Comparison of ENCODE assay signal across 25 cellular contexts in the genomic region with DNA sequence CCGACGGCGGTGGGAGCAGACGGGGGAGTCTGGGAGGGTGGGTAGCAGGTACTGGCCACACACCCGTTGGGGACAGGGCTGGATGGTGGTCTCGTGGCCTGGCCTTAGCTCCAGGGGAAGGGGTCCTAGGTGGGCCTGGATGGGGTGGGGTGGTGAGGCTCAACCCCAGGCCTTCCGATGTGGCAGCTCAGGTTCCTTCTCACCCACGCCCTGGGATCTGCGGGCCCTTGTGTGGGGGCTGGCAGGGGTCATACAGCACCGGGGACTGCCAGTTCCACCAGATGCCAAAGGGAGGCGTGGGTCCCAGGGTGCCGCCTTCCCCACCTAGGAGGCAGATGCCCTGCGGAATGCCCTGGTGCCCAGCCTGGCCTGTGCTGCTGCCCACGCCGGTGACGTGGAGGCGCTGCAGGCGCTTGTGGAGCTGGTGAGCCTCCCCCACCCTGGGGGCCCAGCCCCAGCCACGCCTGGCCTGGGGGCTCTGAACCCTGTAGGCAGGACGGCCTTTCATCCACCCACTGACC. TPM values are rescaled to one million over a fixed set of nuclear protein-coding genes. Genes with fewer than 3 reads are reported as not detected.
DNase-seq lines count a peak whose midpoint lies in the region; ATAC-seq, FAIRE-seq and TF ChIP-seq lines count a peak whose summit lies in the region.
"Had no signal": no experiment of that assay in that cellular context is flagged by ENCODE, and none has a peak within 500 bp of the region (broad histone marks: within the 10 kb centered on the region; RNA-seq: fewer than 3 reads in every experiment).

No MANE protein-coding gene starts in this region.

- TF ChIP-seq CTCF in H9 (conservative IDR thresholded peaks at IDR 0.05), result no peak
- no peak for TF ChIP-seq CTCF in WTC11 (IDR thresholded peaks at IDR 0.05)
- no peak for TF ChIP-seq CTCF in spleen (IDR thresholded peaks at IDR 0.05 in 8 of 11, conservative IDR thresholded peaks at IDR 0.05 in 3 of 11)

- TF ChIP-seq POLR2A in spleen (IDR thresholded peaks at IDR 0.05), result no peak
- no peak for TF ChIP-seq POLR2A in GM12892 (IDR thresholded peaks at IDR 0.05; ENCODE audit: low read depth, low read length)

- no peak overlapping the region for H2BK15ac ChIP-seq in H9 (ENCODE audit: low read depth, low read length)

- no peak overlapping the region for H3K23ac ChIP-seq in H9 (ENCODE audit: insufficient read length, low read depth, low read length)

- no peak overlapping the region for H2BK120ac ChIP-seq in H9 (ENCODE audit: low read depth, low read length, poor library complexity, severe bottlenecking)

- H2BK5ac ChIP-seq in H9 (ENCODE audit: insufficient read length, low read length), result no peak overlapping the region

- no peaks in the 10 kb centered on the region for H3K9me3 ChIP-seq in H9 (ENCODE audit: control insufficient read depth, low read depth, low read length)
- H3K9me3 ChIP-seq in right cardiac atrium (ENCODE audit: control insufficient read depth, low read length), result no peaks in the 10 kb centered on the region
- H3K9me3 ChIP-seq in spleen, result no peaks in the 10 kb centered on the region
- H3K9me3 ChIP-seq: testis had no signal

- intact Hi-C loops in right cardiac atrium (cut with DNase I) (no loop called here), spleen (cut with DNase I; ENCODE audit: low total_unique reads) (no loop called here)

- H4K20me1 ChIP-seq in H9 (ENCODE audit: control insufficient read depth, insufficient read depth, insufficient read length), result no peaks in the 10 kb centered on the region

- peak; percentile 21 for DNase-seq in H9
- peak; percentile 7 for DNase-seq in WTC11 (ENCODE audit: low spot score)
- peak; percentile 10 to 46 (median 37) for DNase-seq in right cardiac atrium
- peak; percentile 57 for DNase-seq in spleen
- no peak for DNase-seq in NCI-H345 (lab: John Stamatoyannopoulos, UW)
- no peak for DNase-seq in GM12892 (ENCODE audit: insufficient read length)
- no peak for DNase-seq in anterior cingulate cortex (lab: John Stamatoyannopoulos, UW)
- DNase-seq: activated CD4-positive, alpha-beta memory T cell treated with anti-CD3 and anti-CD28 coated beads for 36 hours; activated CD8-positive, alpha-beta memory T cell treated with anti-CD3 and anti-CD28 coated beads, Interleukin-2, amount 50 U/mL, for 48 hours; brain microvascular endothelial cell; CD4-positive, CD25-positive, alpha-beta regulatory T cell; KBM-7; MM.1S; NCI-H1417 treated with DMSO at 0.1 percent for 48 hours; NCI-H446; occipital lobe; testis had no signal

- no peaks in the 10 kb centered on the region; the same call in 1 of the 2 replicates for H3K4me1 ChIP-seq in H9 (ENCODE audit: insufficient read depth, low read length)
- H3K4me1 ChIP-seq in right cardiac atrium (ENCODE audit: control insufficient read depth, insufficient read depth, low read length), result no peaks in the 10 kb centered on the region
- no peaks in the 10 kb centered on the region for H3K4me1 ChIP-seq in spleen
- H3K4me1 ChIP-seq: testis had no signal

- no peaks in the 10 kb centered on the region for H3K27me3 Mint-ChIP-seq in H9 (ENCODE audit: low read depth)
- H3K27me3 Mint-ChIP-seq in WTC11 (ENCODE audit: low read depth), result no peaks in the 10 kb centered on the region
- H3K27me3 Mint-ChIP-seq: activated T-helper 17 cell treated with anti-CD3 and anti-CD28 coated beads, Interleukin-2, amount 50 U/mL, for 72 hours; CD4-positive, CD25-positive, alpha-beta regulatory T cell had no signal

- H3K79me2 ChIP-seq in H9 (ENCODE audit: insufficient read depth, low read length), result no peaks in the 10 kb centered on the region

- no peak overlapping the region for H3K18ac ChIP-seq in H9 (ENCODE audit: insufficient read length, low read depth, low read length)

- no peak overlapping the region for H3K4me2 ChIP-seq in H9 (ENCODE audit: insufficient read depth, insufficient read length, low read length)

- H3K56ac ChIP-seq in H9 (ENCODE audit: insufficient read length, low read depth, low read length), result no peak overlapping the region

- no peak for FAIRE-seq in GM12892 (lab: Jason Lieb, UNC)
- FAIRE-seq: colon, H54, islet of Langerhans had no signal

- H4K91ac ChIP-seq in H9 (ENCODE audit: insufficient read length, low read depth, low read length), result no peak overlapping the region

- no peaks in the 10 kb centered on the region for H3K79me1 ChIP-seq in H9 (ENCODE audit: insufficient read depth, low read depth, low read length, poor library complexity, severe bottlenecking)

- H3K36me3 Mint-ChIP-seq in H9 (ENCODE audit: insufficient read depth in 1 of 3, low read depth in 3 of 3) (no peaks in the 10 kb centered on the region), WTC11 (no peaks in the 10 kb centered on the region)
- H3K36me3 Mint-ChIP-seq: activated CD4-positive, alpha-beta memory T cell treated with anti-CD3 and anti-CD28 coated beads for 36 hours; CD4-positive, CD25-positive, alpha-beta regulatory T cell; stimulated activated memory B cell treated with anti-CD40 and anti-IgM and Interleukin-4, amounts not matched to agents 10 μg/mL and 1 μg/mL and 100 μg/mL, for 72 hours had no signal

- H3T11ph ChIP-seq in H9 (ENCODE audit: low read length), result no peak overlapping the region

- H3K4me3 Mint-ChIP-seq in H9, result no peak overlapping the region
- no peak overlapping the region for H3K4me3 Mint-ChIP-seq in WTC11
- H3K4me3 Mint-ChIP-seq: activated CD4-positive, alpha-beta memory T cell treated with anti-CD3 and anti-CD28 coated beads for 36 hours; activated T-helper 17 cell treated with anti-CD3 and anti-CD28 coated beads, Interleukin-2, amount 50 U/mL, for 72 hours; CD4-positive, CD25-positive, alpha-beta regulatory T cell; stimulated activated memory B cell treated with anti-CD40 and anti-IgM and Interleukin-4, amounts not matched to agents 10 μg/mL and 1 μg/mL and 100 μg/mL, for 72 hours; T-helper 2 cell treated with Interferon-gamma antibody and Interleukin-4, amounts not matched to agents 5 μg/mL and 100 μg/mL, for 36 hours had no signal

- no peak overlapping the region for H3K27ac Mint-ChIP-seq in H9
- no peak overlapping the region for H3K27ac Mint-ChIP-seq in WTC11
- H3K27ac Mint-ChIP-seq: activated CD4-positive, alpha-beta memory T cell treated with anti-CD3 and anti-CD28 coated beads for 36 hours; activated T-helper 17 cell treated with anti-CD3 and anti-CD28 coated beads, Interleukin-2, amount 50 U/mL, for 72 hours; CD4-positive, CD25-positive, alpha-beta regulatory T cell; stimulated activated memory B cell treated with anti-CD40 and anti-IgM and Interleukin-4, amounts not matched to agents 10 μg/mL and 1 μg/mL and 100 μg/mL, for 72 hours; T-helper 2 cell treated with Interferon-gamma antibody and Interleukin-4, amounts not matched to agents 5 μg/mL and 100 μg/mL, for 36 hours had no signal

- no peaks in the 10 kb centered on the region for H3K23me2 ChIP-seq in H9 (ENCODE audit: insufficient read length, low read depth, low read length, poor library complexity, severe bottlenecking)

- no peak overlapping the region for H2BK12ac ChIP-seq in H9 (ENCODE audit: insufficient read length, low read depth, low read length)

- no peak overlapping the region; the same call in 1 of the 2 replicates for H3K14ac ChIP-seq in H9 (ENCODE audit: insufficient read depth, low read length)

- no peaks in the 10 kb centered on the region; a peak in 1 of 5 replicates for H3K9me3 Mint-ChIP-seq in H9
- H3K9me3 Mint-ChIP-seq in WTC11, result no peaks in the 10 kb centered on the region
- H3K9me3 Mint-ChIP-seq: activated CD4-positive, alpha-beta memory T cell treated with anti-CD3 and anti-CD28 coated beads for 36 hours; activated T-helper 17 cell treated with anti-CD3 and anti-CD28 coated beads, Interleukin-2, amount 50 U/mL, for 72 hours; CD4-positive, CD25-positive, alpha-beta regulatory T cell; stimulated activated memory B cell treated with anti-CD40 and anti-IgM and Interleukin-4, amounts not matched to agents 10 μg/mL and 1 μg/mL and 100 μg/mL, for 72 hours; T-helper 2 cell treated with Interferon-gamma antibody and Interleukin-4, amounts not matched to agents 5 μg/mL and 100 μg/mL, for 36 hours had no signal

- WGBS in H9 (ENCODE audit: extremely low coverage, insufficient read length, low lambda C conversion rate), result no CpG with 5 or more reads among the region's 20 CpGs
- 88% methylated on average over 20 of the region's 20 CpGs for WGBS in right cardiac atrium
- WGBS in spleen, 5 donors, result 87 to 95% (median 89%) methylated on average over 7 to 20 of the region's 20 CpGs

- CTCF ChIA-PET in WTC11 (lab: Charles Lee), result interaction anchor here (2.2 to 6.5 kb wide), 2 partner anchors 9 to 13 kb away, joined by 7 to 44 read pairs; no protein-coding TSS in a partner anchor

- no peak overlapping the region for H2AFZ ChIP-seq in H9 (ENCODE audit: low read length)

- H3K27me3 ChIP-seq in H9 (ENCODE audit: insufficient read depth, low read length) (no peaks in the 10 kb centered on the region), right cardiac atrium (ENCODE audit: control insufficient read depth, insufficient read depth) (no peaks in the 10 kb centered on the region), spleen (replicated peaks in 1 of 7) (peaks cover 0 to 44% (median 0%) of the 10 kb centered on the region in 7 donors)
- H3K27me3 ChIP-seq: brain microvascular endothelial cell, testis had no signal

- H3K4ac ChIP-seq in H9 (ENCODE audit: low read depth, low read length), result no peak overlapping the region

- H4K5ac ChIP-seq in H9 (ENCODE audit: insufficient read length, low read depth, low read length), result no peak overlapping the region

- no peak overlapping the region for H2AK5ac ChIP-seq in H9 (ENCODE audit: insufficient read length, low read length)

- H3K4me3 ChIP-seq in right cardiac atrium (ENCODE audit: low read length), result no peak overlapping the region
- H3K4me3 ChIP-seq in spleen, result no peak overlapping the region
- H3K4me3 ChIP-seq: testis had no signal

- H3K9ac ChIP-seq in H9 (ENCODE audit: extremely low read depth, insufficient read length, low read length), result no peak overlapping the region

- ATAC-seq in WTC11 (no peak), right cardiac atrium (no peak)
- ATAC-seq: activated T-helper 17 cell treated with anti-CD3 and anti-CD28 coated beads, Interleukin-2, amount 50 U/mL, for 72 hours; stimulated activated memory B cell treated with anti-CD40 and anti-IgM and Interleukin-4, amounts not matched to agents 10 μg/mL and 1 μg/mL and 100 μg/mL, for 72 hours had no signal

- no peak overlapping the region for H2BK20ac ChIP-seq in H9 (ENCODE audit: low read depth, low read length, poor library complexity, severe bottlenecking)

- H4K8ac ChIP-seq in H9 (replicated peaks; ENCODE audit: insufficient read length, low read depth, low read length), result no peak overlapping the region

- POLR2A ChIA-PET in WTC11 (lab: Charles Lee), result no interaction called here

- H3K4me1 Mint-ChIP-seq in H9 (peaks cover 2 to 14% of the 10 kb centered on the region in 2 experiments; a peak in 3 of 4 replicates), WTC11 (peaks cover 2% of the 10 kb centered on the region; the same call in 1 of the 2 replicates)
- H3K4me1 Mint-ChIP-seq: activated T-helper 17 cell treated with anti-CD3 and anti-CD28 coated beads, Interleukin-2, amount 50 U/mL, for 72 hours; CD4-positive, CD25-positive, alpha-beta regulatory T cell; stimulated activated memory B cell treated with anti-CD40 and anti-IgM and Interleukin-4, amounts not matched to agents 10 μg/mL and 1 μg/mL and 100 μg/mL, for 72 hours had no signal

- no peak overlapping the region for H3K27ac ChIP-seq in H9 (ENCODE audit: insufficient read length, low read depth, low read length)
- no peak overlapping the region for H3K27ac ChIP-seq in right cardiac atrium (ENCODE audit: low read length)
- no peak overlapping the region for H3K27ac ChIP-seq in spleen
- H3K27ac ChIP-seq: brain microvascular endothelial cell, testis had no signal

- H3K36me3 ChIP-seq in spleen, result no peaks in the 10 kb centered on the region
- H3K36me3 ChIP-seq: brain microvascular endothelial cell had no signal

RNA-seq across cellular contexts. Expression of a gene that starts 21.0 kb away (rescaled TPM):
- 0.24 and 0.33 TPM in 2 replicates for total RNA-seq in H9 (2021)
- total RNA-seq in WTC11 (2021), result 3.4 to 3.8 TPM (median 3.5 TPM) in 3 replicates
- 100 to 1,000 TPM; 169 to 307 (median 208) TPM for total RNA-seq in right cardiac atrium
- 99.1 TPM for polyA plus RNA-seq in right cardiac atrium
- under 1 TPM in 4 of 7 donors, not detected in 3; 0.09 to 0.28 (median 0.18) TPM for total RNA-seq in spleen
- polyA plus RNA-seq in spleen, result under 1 TPM; 0.05 to 0.67 (median 0.32) TPM
- not detected for polyA plus RNA-seq in GM12892 (2012; ENCODE audit: missing spikeins)
- total RNA-seq: activated CD4-positive, alpha-beta memory T cell treated with anti-CD3 and anti-CD28 coated beads for 36 hours; activated T-helper 17 cell treated with anti-CD3 and anti-CD28 coated beads, Interleukin-2, amount 50 U/mL, for 72 hours; CD4-positive, CD25-positive, alpha-beta regulatory T cell; HT1080; OCI-LY7 had no signal
- polyA plus RNA-seq: CD4-positive, CD25-positive, alpha-beta regulatory T cell had no signal

RNA-seq across cellular contexts. Expression of a gene that starts 31.9 kb away (rescaled TPM):
- total RNA-seq in H9 (2021) (43.0 and 44.2 TPM in 2 replicates), WTC11 (2021) (36.4 to 53.4 TPM (median 39.5 TPM) in 3 replicates), right cardiac atrium (10 to 100 TPM in 2 of 4 donors, 1 to 10 TPM in 2; 7.9 to 10.6 (median 9.9) TPM), spleen (10 to 100 TPM in 4 of 7 donors, 1 to 10 TPM in 3; 7.4 to 21.9 (median 10.3) TPM)
- polyA plus RNA-seq in right cardiac atrium (7.1 TPM), spleen (1 to 10 TPM in 2 of 3 donors, under 1 TPM in 1; 0.72 to 7.8 (median 1.2) TPM)
- polyA plus RNA-seq in GM12892 (2012; ENCODE audit: missing spikeins), result not detected
- total RNA-seq: OCI-LY7 had no signal
- polyA plus RNA-seq: CD4-positive, CD25-positive, alpha-beta regulatory T cell had no signal

Comparison
In these comparisons a context has a peak if more than half of its experiments do, and no peak if none do; other contexts are left out.
1. DNase-seq: peak in H9 (single experiment), WTC11 (single experiment), right cardiac atrium (3 of 3) and spleen (single experiment); none in NCI-H345 (single experiment), GM12892 (single experiment) and anterior cingulate cortex (0 of 58).
2. RNA of a gene that starts 21.0 kb away (total RNA-seq): 169 to 307 TPM in right cardiac atrium; 3.4 to 3.8 TPM in WTC11, 0.24 to 0.33 TPM in H9 and 0.09 to 0.28 TPM in spleen; every median in the first group is over 10 times any median in the second.